21 cellular contexts compared by ENCODE assay signal in the genomic region with DNA sequence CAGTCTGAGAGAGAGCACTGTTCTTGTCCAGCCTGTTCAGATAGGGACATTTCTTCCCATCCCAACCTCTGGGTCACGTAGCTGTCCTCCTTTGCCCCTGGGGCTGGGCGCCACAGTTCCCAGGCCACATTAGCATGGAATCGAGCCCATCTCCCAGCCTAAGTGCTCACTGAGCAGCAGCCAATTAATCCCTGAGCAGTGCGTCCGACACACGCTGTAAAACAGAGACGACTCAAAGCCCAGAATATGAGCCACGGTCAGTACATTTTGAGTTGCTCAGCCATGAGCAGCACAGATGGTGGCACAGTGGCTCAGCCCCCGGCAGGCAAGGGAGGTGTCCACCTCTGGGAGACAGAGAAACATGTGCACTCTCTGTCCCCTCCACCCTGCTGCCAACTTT.
"Had no signal": no experiment of that assay in that cellular context is flagged by ENCODE, and none has a peak within 500 bp of the region (broad histone marks: within the 10 kb centered on the region; RNA-seq: fewer than 3 reads in every experiment).

No MANE protein-coding gene starts in this region.

- DNase-seq: activated CD4-positive, alpha-beta T cell treated with anti-CD3 and anti-CD28 coated beads for 48 hours; activated CD4-positive, alpha-beta T cell treated with anti-CD3 and anti-CD28 coated beads, Interleukin-2, amount 50 U/mL, for 48 hours; activated CD8-positive, alpha-beta memory T cell treated with anti-CD3 and anti-CD28 coated beads for 24 hours; activated gamma-delta T cell; activated naive CD4-positive, alpha-beta T cell treated with anti-CD3 and anti-CD28 coated beads, Interleukin-2, amount 10 ng/mL, durations not matched to agents 7 days and 5 days; activated naive CD8-positive, alpha-beta T cell treated with anti-CD3 and anti-CD28 coated beads, Interleukin-2, amount 10 ng/mL, durations not matched to agents 7 days and 5 days; brain microvascular endothelial cell; caudate nucleus; foreskin keratinocyte; kidney glomerular epithelial cell; nucleus accumbens; psoas muscle; stimulated activated CD4-positive, alpha-beta T cell treated with anti-CD3 and anti-CD28 coated beads, Interleukin-4, amount 100 ng/mL, for 24 hours; WERI-Rb-1 had no signal

- H3K36me3 ChIP-seq: ascending aorta, brain microvascular endothelial cell, esophagus muscularis mucosa, left lung, vagina, WERI-Rb-1 had no signal

- H3K4me3 ChIP-seq: ascending aorta, esophagus muscularis mucosa, left lung, psoas muscle, skin epidermis, vagina had no signal

- H3K9me3 ChIP-seq: ascending aorta, esophagus muscularis mucosa, left lung, psoas muscle, vagina had no signal

- H3K27me3 ChIP-seq: ascending aorta, brain microvascular endothelial cell, foreskin keratinocyte, vagina had no signal

- ATAC-seq: activated CD4-positive, CD25-positive, alpha-beta regulatory T cell treated with anti-CD3 and anti-CD28 coated beads, Interleukin-2, amount 50 U/mL, for 24 hours; foreskin keratinocyte; left lung; psoas muscle had no signal

- H3K4me1 ChIP-seq: ascending aorta, left lung, parathyroid adenoma, psoas muscle, vagina had no signal

- H3K27ac ChIP-seq: ascending aorta, brain microvascular endothelial cell, esophagus muscularis mucosa, foreskin keratinocyte, left lung, parathyroid adenoma, psoas muscle, skin epidermis, vagina, WERI-Rb-1 had no signal
